1 cellular context compared by ENCODE assay signal in genomic region chr7:27131390-27131819, GRCh38.
TF ChIP-seq lines count a peak whose summit lies in the region.

No MANE protein-coding gene starts in this region.

TF ChIP-seq in endothelial cell of umbilical vein, 7 proteins besides CTCF, POLR2A, EP300 and RAD21:
- TF ChIP-seq MAX (IDR thresholded peaks at IDR 0.05; ENCODE audit: insufficient read depth, insufficient read length) (no peak), MYC (IDR thresholded peaks at IDR 0.05; ENCODE audit: low read depth, low read length) (no peak), JUN (IDR thresholded peaks at IDR 0.05; ENCODE audit: borderline replicate concordance, insufficient read depth, insufficient read length, low read depth) (no peak), EZH2 (IDR thresholded peaks at IDR 0.05; ENCODE audit: borderline replicate concordance, low read depth, low read length, severe bottlenecking) (no peak), POLR2AphosphoS5 (IDR thresholded peaks at IDR 0.05; ENCODE audit: insufficient read depth, low read depth, low read length) (no peak), GATA2 (IDR thresholded peaks at IDR 0.05; ENCODE audit: insufficient read depth, insufficient read length, low read depth, low read length) (no peak), FOS (IDR thresholded peaks at IDR 0.05; ENCODE audit: borderline replicate concordance, insufficient read depth, low read length) (no peak)
